In genomic region chr9:98991981-98992884, GRCh38 we compare ENCODE assay signal across 15 cellular contexts. TPM values are rescaled to one million over a fixed set of nuclear protein-coding genes. Genes with fewer than 3 reads are reported as not detected.
"Had no signal": no experiment of that assay in that cellular context is flagged by ENCODE, and none has a peak within 500 bp of the region (broad histone marks: within the 10 kb centered on the region; RNA-seq: fewer than 3 reads in every experiment).

No MANE protein-coding gene starts in this region.

- H3K9me3 ChIP-seq: body of pancreas, left lung, sigmoid colon, spleen, upper lobe of right lung had no signal

- H3K4me3 ChIP-seq: body of pancreas, left lung, sigmoid colon, spleen, upper lobe of right lung had no signal

- ATAC-seq: body of pancreas, left lung, T-helper 17 cell had no signal

- H2AFZ ChIP-seq: parathyroid adenoma had no signal

- H3K9me3 Mint-ChIP-seq: activated naive CD4-positive, alpha-beta T cell treated with anti-CD3 and anti-CD28 coated beads for 36 hours; activated T-helper 2 cell treated with anti-CD3 and anti-CD28 coated beads, Interferon-gamma antibody, Interleukin-2, Interleukin-4, amounts not matched to agents 10 μg/mL and 5 μg/mL and 100 μg/mL, durations not matched to agents 14 hours and 24 hours and 36 hours; stimulated activated naive CD8-positive, alpha-beta T cell treated with anti-CD3 and anti-CD28 coated beads, Interleukin-15, Interleukin-2, amounts not matched to agents 100 ng/mL and 50 ng/mL, for 24 hours had no signal

- H3K36me3 ChIP-seq: left lung, spleen, upper lobe of right lung had no signal

- DNase-seq: activated CD4-positive, alpha-beta T cell treated with anti-CD3 and anti-CD28 coated beads, Interleukin-2, amount 50 U/mL, for 1 hour; activated naive CD4-positive, alpha-beta T cell treated with anti-CD3 and anti-CD28 coated beads for 36 hours; activated T-cell treated with anti-CD3 and anti-CD28 coated beads, Interleukin-2, amount 50 U/mL, for 1 hour; body of pancreas; caudate nucleus; left lung; sigmoid colon; spleen; T-helper 17 cell; upper lobe of right lung had no signal

- H3K27ac ChIP-seq: body of pancreas, left lung, parathyroid adenoma, spleen, upper lobe of right lung had no signal

- H3K27me3 ChIP-seq: body of pancreas, sigmoid colon, spleen, upper lobe of right lung had no signal

- H3K27ac Mint-ChIP-seq: activated naive CD4-positive, alpha-beta T cell treated with anti-CD3 and anti-CD28 coated beads for 36 hours; activated T-helper 2 cell treated with anti-CD3 and anti-CD28 coated beads, Interferon-gamma antibody, Interleukin-2, Interleukin-4, amounts not matched to agents 10 μg/mL and 5 μg/mL and 100 μg/mL, durations not matched to agents 14 hours and 24 hours and 36 hours; stimulated activated naive CD8-positive, alpha-beta T cell treated with anti-CD3 and anti-CD28 coated beads, Interleukin-15, Interleukin-2, amounts not matched to agents 100 ng/mL and 50 ng/mL, for 24 hours; T-helper 17 cell had no signal

- H3K4me3 Mint-ChIP-seq: activated naive CD4-positive, alpha-beta T cell treated with anti-CD3 and anti-CD28 coated beads for 36 hours; neural crest cell; stimulated activated naive CD8-positive, alpha-beta T cell treated with anti-CD3 and anti-CD28 coated beads, Interleukin-15, Interleukin-2, amounts not matched to agents 100 ng/mL and 50 ng/mL, for 24 hours; T-helper 17 cell had no signal

- H3K9ac ChIP-seq: parathyroid adenoma had no signal

- H3K4me1 ChIP-seq: parathyroid adenoma had no signal

RNA-seq across cellular contexts. Expression of gene COL15A1, which starts 48.5 kb away (rescaled TPM):
- total RNA-seq: activated T-helper 2 cell treated with anti-CD3 and anti-CD28 coated beads, Interferon-gamma antibody, Interleukin-2, Interleukin-4, amounts not matched to agents 10 μg/mL and 5 μg/mL and 100 μg/mL, durations not matched to agents 14 hours and 24 hours and 36 hours; mononuclear cell; T-helper 17 cell had no signal
